ENCODE assay signal across 23 cellular contexts in the genomic region with DNA sequence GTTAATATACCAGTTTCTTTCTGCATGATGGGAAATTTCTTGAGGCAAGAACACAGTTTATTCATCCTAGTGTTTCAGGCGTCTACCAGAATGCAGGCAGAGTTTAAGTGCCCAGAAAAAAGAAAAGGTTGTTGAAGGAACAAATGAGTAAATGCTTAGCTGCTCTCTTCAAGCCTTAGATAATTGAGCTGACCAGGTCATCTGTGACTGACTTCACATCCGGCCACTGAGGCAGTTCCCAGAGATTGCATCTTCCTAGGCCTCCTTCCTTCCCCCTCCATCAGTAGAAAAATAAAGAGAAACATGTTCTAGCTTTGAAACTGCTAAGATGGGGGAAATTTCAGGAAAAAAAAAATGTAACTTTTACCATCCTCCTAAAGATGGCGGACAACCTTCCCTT. TPM values are rescaled to one million over a fixed set of nuclear protein-coding genes. Genes with fewer than 3 reads are reported as not detected.
DNase-seq lines count a peak whose midpoint lies in the region; FAIRE-seq and TF ChIP-seq lines count a peak whose summit lies in the region.
"Had no signal": no experiment of that assay in that cellular context is flagged by ENCODE, and none has a peak within 500 bp of the region (broad histone marks: within the 10 kb centered on the region; RNA-seq: fewer than 3 reads in every experiment).

No MANE protein-coding gene starts in this region.

- WGBS in neuronal stem cell (ENCODE audit: extremely low coverage in 2 of 2, insufficient read length in 2 of 2, insufficient replicate concordance in 1 of 2), 2 donors, result no CpG with 5 or more reads among the region's 3 CpGs

- H2AFZ ChIP-seq in endothelial cell of umbilical vein (ENCODE audit: low read depth, low read length), result no peak overlapping the region
- no peak overlapping the region for H2AFZ ChIP-seq in neuronal stem cell (ENCODE audit: low read length)
- H2AFZ ChIP-seq: GM23248 had no signal

- no peaks in the 10 kb centered on the region for H3K36me3 Mint-ChIP-seq in CD8-positive, alpha-beta memory T cell
- H3K36me3 Mint-ChIP-seq: CD14-positive monocyte had no signal

- no peak overlapping the region for H2BK12ac ChIP-seq in neuronal stem cell (ENCODE audit: low read length)

- H3K23ac ChIP-seq in neuronal stem cell (ENCODE audit: low read depth, low read length, poor library complexity), result no peak overlapping the region

- H4K91ac ChIP-seq in neuronal stem cell (ENCODE audit: low read depth, low read length, poor library complexity), result no peak overlapping the region

- no peaks in the 10 kb centered on the region for H3K79me2 ChIP-seq in endothelial cell of umbilical vein (ENCODE audit: control insufficient read depth, insufficient read depth, low read length)

- H3K9ac ChIP-seq in endothelial cell of umbilical vein (replicated peaks; ENCODE audit: extremely low read depth, insufficient read depth, low read length) (no peak overlapping the region), neuronal stem cell (ENCODE audit: low read depth, low read length, poor library complexity) (no peak overlapping the region)
- H3K9ac ChIP-seq: BLaER1 treated with 17β-estradiol and CSF1 and Interleukin-3, amounts not matched to agents 10 nM and 100 nM; GM23248 had no signal

- H3K36me3 ChIP-seq in endothelial cell of umbilical vein (ENCODE audit: control insufficient read depth in 2 of 2, extremely low read depth in 1 of 2, insufficient read depth in 2 of 2, low read length in 2 of 2), result no peaks in the 10 kb centered on the region
- H3K36me3 ChIP-seq in neuronal stem cell (replicated peaks in 1 of 2; ENCODE audit: control insufficient read depth in 2 of 2, insufficient read depth in 2 of 2, low read length in 2 of 2), result no peaks in the 10 kb centered on the region
- H3K36me3 ChIP-seq in CD8-positive, alpha-beta memory T cell (ENCODE audit: insufficient read depth, low read length), result no peaks in the 10 kb centered on the region
- H3K36me3 ChIP-seq: BE2C; BLaER1 treated with 17β-estradiol and CSF1 and Interleukin-3, amounts not matched to agents 10 nM and 100 nM had no signal

- H3K4me3 Mint-ChIP-seq in CD8-positive, alpha-beta memory T cell, result no peak overlapping the region
- H3K4me3 Mint-ChIP-seq: CD14-positive monocyte; CD4-positive, alpha-beta T cell had no signal

- no TSS peak for BruUV-seq in endothelial cell of umbilical vein (replicated peaks; lab: Mats Ljungman, UMichigan)

- no peak overlapping the region for H3K18ac ChIP-seq in neuronal stem cell (ENCODE audit: low read length)

- H3K4me2 ChIP-seq in endothelial cell of umbilical vein (ENCODE audit: insufficient read depth, low read length), result no peak overlapping the region
- H3K4me2 ChIP-seq in neuronal stem cell (ENCODE audit: insufficient read depth, low read length, poor library complexity, severe bottlenecking), result no peak overlapping the region
- H3K4me2 ChIP-seq: A549; BLaER1 treated with 17β-estradiol and CSF1 and Interleukin-3, amounts not matched to agents 10 nM and 100 nM had no signal

- TF ChIP-seq POLR2A in endothelial cell of umbilical vein (IDR thresholded peaks at IDR 0.05; ENCODE audit: low read depth, low read length), result no peak

- H3K4me3 ChIP-seq in endothelial cell of umbilical vein (replicated peaks in 1 of 3; ENCODE audit: insufficient read depth in 1 of 3, low read depth in 1 of 3, low read length in 3 of 3) (no peak overlapping the region), neuronal stem cell (ENCODE audit: low read length in 2 of 2) (no peak overlapping the region)
- no peak overlapping the region for H3K4me3 ChIP-seq in CD8-positive, alpha-beta memory T cell (ENCODE audit: low read length)
- H3K4me3 ChIP-seq: A549; BLaER1 treated with 17β-estradiol and CSF1 and Interleukin-3, amounts not matched to agents 10 nM and 100 nM; GM23248 had no signal

- H3K27ac ChIP-seq in endothelial cell of umbilical vein (ENCODE audit: insufficient read depth, low read depth, low read length), result no peak overlapping the region
- no peak overlapping the region for H3K27ac ChIP-seq in neuronal stem cell (replicated peaks; ENCODE audit: low read length)
- H3K27ac ChIP-seq in CD8-positive, alpha-beta memory T cell (ENCODE audit: low read depth, low read length), result no peak overlapping the region
- H3K27ac ChIP-seq: A549; BLaER1 treated with 17β-estradiol and CSF1 and Interleukin-3, amounts not matched to agents 10 nM and 100 nM; GM23248 had no signal

- H2BK5ac ChIP-seq in neuronal stem cell (ENCODE audit: low read length), result no peak overlapping the region

- H3K9me1 ChIP-seq in endothelial cell of umbilical vein (replicated peaks; ENCODE audit: control insufficient read depth, extremely low read depth, insufficient read depth, low read length), result no peaks in the 10 kb centered on the region

- no peak overlapping the region for H2BK120ac ChIP-seq in neuronal stem cell (ENCODE audit: low read depth, low read length)

- CTCF ChIA-PET in endothelial cell of umbilical vein (lab: Charles Lee), result interaction anchor here (0.7 kb wide), 1 partner anchor 71 kb away, joined by 3 read pairs; no protein-coding TSS in a partner anchor
- CTCF ChIA-PET in CD8-positive, alpha-beta memory T cell (lab: Charles Lee), result no interaction called here

- peak; percentile 28 for FAIRE-seq in endothelial cell of umbilical vein (lab: Jason Lieb, UNC)
- FAIRE-seq: A549, G401.6, GM12892, H1 had no signal

- H4K20me1 ChIP-seq in endothelial cell of umbilical vein (replicated peaks; ENCODE audit: control insufficient read depth, extremely low read depth, insufficient read depth, low read length), result no peaks in the 10 kb centered on the region
- H4K20me1 ChIP-seq: BLaER1 treated with 17β-estradiol and CSF1 and Interleukin-3, amounts not matched to agents 10 nM and 100 nM had no signal

- H3K9me3 ChIP-seq in endothelial cell of umbilical vein (replicated peaks; ENCODE audit: control insufficient read depth, insufficient read depth, low read length) (no peaks in the 10 kb centered on the region), neuronal stem cell (replicated peaks in 1 of 2; ENCODE audit: control insufficient read depth in 2 of 2, insufficient read depth in 1 of 2, low read depth in 1 of 2, low read length in 2 of 2) (peaks cover 0 to 3% of the 10 kb centered on the region in 2 donors)
- no peaks in the 10 kb centered on the region for H3K9me3 ChIP-seq in CD8-positive, alpha-beta memory T cell (ENCODE audit: low read length)
- H3K9me3 ChIP-seq: A549, BE2C had no signal

- H3K79me1 ChIP-seq in neuronal stem cell (ENCODE audit: low read depth, low read length), result no peaks in the 10 kb centered on the region

- H2AK5ac ChIP-seq in neuronal stem cell (ENCODE audit: low read depth, low read length), result no peak overlapping the region

- no peaks in the 10 kb centered on the region for H3K4me1 Mint-ChIP-seq in CD8-positive, alpha-beta memory T cell
- H3K4me1 Mint-ChIP-seq: CD14-positive monocyte had no signal

- DNase-seq in M059J (ENCODE audit: low read depth), result peak; percentile 33
- DNase-seq in endothelial cell of umbilical vein (ENCODE audit: low read depth, low spot score), result no peak
- DNase-seq in kidney tubule cell (ENCODE audit: low spot score), result peak; percentile 25
- DNase-seq in renal cortical epithelial cell (ENCODE audit: low read depth), result peak; percentile 56
- DNase-seq in RKO (ENCODE audit: low spot score), result no peak
- DNase-seq in neuronal stem cell (ENCODE audit: low spot score), result no peak
- no peak for DNase-seq in CD8-positive, alpha-beta memory T cell
- no peak for DNase-seq in amygdala (lab: John Stamatoyannopoulos, UW)
- DNase-seq: 8988T; AML-193; BE2C; Calu3; CD4-positive, alpha-beta T cell; COR-L47; DMS79 treated with DMSO at 0.1 percent for 48 hours; GM23248; H7 had no signal

- POLR2A ChIA-PET in endothelial cell of umbilical vein (lab: Charles Lee), result no interaction called here
- POLR2A ChIA-PET in CD8-positive, alpha-beta memory T cell (lab: Charles Lee), result no interaction called here

- no peak overlapping the region for H3K14ac ChIP-seq in neuronal stem cell (ENCODE audit: low read length)

- H3K27me3 ChIP-seq in endothelial cell of umbilical vein (ENCODE audit: control insufficient read depth in 2 of 2, insufficient read depth in 2 of 2, low read length in 2 of 2) (peaks cover 4 to 8% of the 10 kb centered on the region in 2 experiments), neuronal stem cell (ENCODE audit: control insufficient read depth in 3 of 3, insufficient read depth in 3 of 3, low read depth in 1 of 3, low read length in 3 of 3) (peaks cover 0 to 4% (median 0%) of the 10 kb centered on the region in 3 experiments)
- H3K27me3 ChIP-seq in CD8-positive, alpha-beta memory T cell (ENCODE audit: insufficient read depth, low read length, poor library complexity, severe bottlenecking), result no peaks in the 10 kb centered on the region
- H3K27me3 ChIP-seq: BE2C; BLaER1 treated with 17β-estradiol and CSF1 and Interleukin-3, amounts not matched to agents 10 nM and 100 nM had no signal

- peaks cover 4% of the 10 kb centered on the region for H3K4me1 ChIP-seq in endothelial cell of umbilical vein (ENCODE audit: control insufficient read depth, extremely low read depth, insufficient read depth, low read length)
- H3K4me1 ChIP-seq in neuronal stem cell (ENCODE audit: control insufficient read depth in 2 of 2, insufficient read depth in 1 of 2, low read depth in 1 of 2, low read length in 2 of 2), result no peaks in the 10 kb centered on the region
- H3K4me1 ChIP-seq in CD8-positive, alpha-beta memory T cell (ENCODE audit: insufficient read depth, low read length), result no peaks in the 10 kb centered on the region
- H3K4me1 ChIP-seq: A549; BE2C; BLaER1 treated with 17β-estradiol and CSF1 and Interleukin-3, amounts not matched to agents 10 nM and 100 nM had no signal

- peaks cover 9 to 26% of the 10 kb centered on the region in 2 donors for H3K27me3 Mint-ChIP-seq in CD8-positive, alpha-beta memory T cell

- intact Hi-C loops in endothelial cell of umbilical vein (cut with micrococcal nuclease), result no loop called here

- H2BK15ac ChIP-seq in neuronal stem cell (ENCODE audit: low read length), result no peak overlapping the region

- no peak for TF ChIP-seq CTCF in endothelial cell of umbilical vein (IDR thresholded peaks at IDR 0.05; ENCODE audit: extremely low read depth in 1 of 2, insufficient read depth in 1 of 2, low read depth in 1 of 2, low read length in 2 of 2)

- H3K27ac Mint-ChIP-seq in CD8-positive, alpha-beta memory T cell, result no peak overlapping the region
- H3K27ac Mint-ChIP-seq: CD14-positive monocyte; CD4-positive, alpha-beta T cell had no signal

- H3K4ac ChIP-seq in neuronal stem cell (ENCODE audit: low read length), result no peak overlapping the region

- no peak overlapping the region for H4K8ac ChIP-seq in neuronal stem cell (ENCODE audit: low read depth, low read length)

- no peaks in the 10 kb centered on the region for H3K9me3 Mint-ChIP-seq in CD8-positive, alpha-beta memory T cell

- dilution Hi-C loops in endothelial cell of umbilical vein (cut with MboI; ENCODE audit: extremely low pct_ligation_motif_present, low sequenced_read_pairs), result no loop called here

RNA-seq across cellular contexts. Expression of a gene that starts 9.4 kb away (rescaled TPM):
- not detected in 2 replicates for total RNA-seq in M059J (2014; rRNA removed; shearing (Covaris generic))
- 1.0 and 1.3 TPM in 2 replicates for total RNA-seq in endothelial cell of umbilical vein
- 2.2 and 2.8 TPM in 2 replicates for polyA plus RNA-seq in endothelial cell of umbilical vein
- 3.3 and 4.1 TPM in 2 replicates for polyA plus RNA-seq in endothelial cell of umbilical vein (2011; cell fraction: cytosol; rRNA removed)
- polyA plus RNA-seq in endothelial cell of umbilical vein (2011; cell fraction: nucleus; rRNA removed), result 4.8 TPM in 2 replicates
- 0.33 and 2.6 TPM in 2 replicates for polyA plus RNA-seq in endothelial cell of umbilical vein (2012)
- polyA minus RNA-seq in endothelial cell of umbilical vein, result 2.1 and 2.5 TPM in 2 replicates
- not detected for polyA minus RNA-seq in endothelial cell of umbilical vein (2011; cell fraction: cytosol; rRNA and poly(A)+ RNA removed)
- polyA minus RNA-seq in endothelial cell of umbilical vein (2011; cell fraction: nucleus; rRNA and poly(A)+ RNA removed), result 1.9 and 3.4 TPM in 2 replicates
- 3.6 and 6.7 TPM in 2 replicates for total RNA-seq in renal cortical epithelial cell
- 8.5 TPM for polyA plus RNA-seq in neuronal stem cell (2013, experiment 1 of 2)
- polyA plus RNA-seq in neuronal stem cell (2013, experiment 2 of 2), result 8.8 TPM
- not detected for total RNA-seq in CD8-positive, alpha-beta memory T cell
- 0.45 TPM for polyA plus RNA-seq in CD8-positive, alpha-beta memory T cell
- total RNA-seq: GM23248 had no signal
- polyA plus RNA-seq: A549, CD14-positive monocyte, GM23248 had no signal

Comparison
In these comparisons a context has a peak if more than half of its experiments do, and no peak if none do; other contexts are left out.
1. DNase-seq: peak in M059J (single experiment), kidney tubule cell (single experiment) and renal cortical epithelial cell (single experiment); none in endothelial cell of umbilical vein (single experiment), RKO (single experiment), neuronal stem cell (single experiment), CD8-positive, alpha-beta memory T cell (0 of 5) and amygdala (0 of 56).